Comparison of ENCODE assay signal across 2 cellular contexts in the genomic region with DNA sequence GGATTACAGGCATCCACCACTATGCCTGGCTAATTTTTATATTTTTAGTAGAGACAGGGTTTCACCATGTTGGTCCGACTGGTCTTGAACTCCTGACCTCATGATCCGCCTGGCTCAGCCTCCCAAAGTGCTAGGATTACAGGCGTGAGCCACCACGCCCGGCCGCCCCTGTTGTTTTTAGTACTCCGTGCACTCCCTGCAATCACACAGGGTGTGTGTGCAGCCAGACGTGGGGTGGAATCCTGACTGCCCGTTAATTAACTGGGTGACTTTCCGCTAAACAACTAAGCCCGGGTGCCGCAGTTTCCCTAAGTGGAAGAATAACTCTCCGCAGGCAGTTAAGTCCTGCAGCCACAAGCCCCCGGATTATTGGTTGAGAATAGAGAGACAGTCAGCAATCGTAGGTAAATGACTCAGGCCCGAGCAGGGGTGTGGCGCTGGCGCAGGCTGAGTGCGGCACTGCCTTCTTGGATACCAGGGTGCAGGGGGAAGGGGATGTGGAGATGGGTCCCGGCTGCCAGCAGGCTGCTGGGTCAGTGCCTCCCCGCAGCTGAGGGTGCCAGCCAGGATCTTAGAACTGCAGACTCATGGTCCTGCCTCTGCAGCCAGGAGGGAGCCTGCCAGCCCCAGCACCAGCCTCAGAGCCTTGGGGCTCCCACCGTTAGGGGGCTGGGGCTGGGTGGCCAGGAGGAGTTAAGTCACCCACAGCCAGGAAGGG.
TF ChIP-seq lines count a peak whose summit lies in the region.

No MANE protein-coding gene starts in this region.

TF ChIP-seq in HEK293, 187 proteins besides CTCF, POLR2A, EP300 and RAD21:
- TF ChIP-seq KLF1 (tag by site-specific recombination; IDR thresholded peaks at IDR 0.05) (peak; percentile 45; the same call in 1 of the 2 replicates), FEZF1 (tag by site-specific recombination; IDR thresholded peaks at IDR 0.05) (no peak)

TF ChIP-seq in K562, 482 proteins besides CTCF, POLR2A, EP300 and RAD21:
- no peak for TF ChIP-seq MEF2A (IDR thresholded peaks at IDR 0.05; ENCODE audit: control insufficient read depth, low read depth, low read length)
